In the genomic region with DNA sequence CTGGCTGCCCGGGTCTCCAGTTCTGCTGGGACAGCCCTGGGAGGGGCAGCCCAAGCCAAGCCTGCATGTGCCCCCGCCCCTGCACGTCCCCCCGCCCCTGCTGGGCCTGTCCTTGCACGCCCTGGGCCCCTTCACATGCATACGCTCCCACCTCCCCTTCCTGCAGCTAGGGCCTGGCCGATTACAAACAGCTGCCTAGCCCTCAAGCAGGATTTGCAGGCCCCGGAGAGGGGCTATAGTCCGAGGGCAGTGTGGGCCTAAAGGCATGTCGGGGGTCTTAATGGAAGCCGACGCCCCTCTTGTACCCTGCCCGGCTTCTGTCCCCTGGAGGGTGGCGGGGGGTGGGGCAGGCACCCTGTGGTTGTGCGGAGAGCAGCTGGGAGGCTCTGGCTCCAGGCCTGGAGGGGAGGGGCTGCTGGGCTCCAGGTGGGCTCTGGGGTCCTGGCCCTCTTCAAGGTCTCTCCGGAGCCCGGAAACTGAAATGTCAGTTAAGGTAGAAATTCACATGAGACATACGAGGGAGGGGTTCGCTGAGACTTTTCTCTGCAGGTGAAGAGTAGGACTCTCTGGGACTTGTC, we compare ENCODE assay signal across 2 cellular contexts.
TF ChIP-seq lines count a peak whose summit lies in the region.

No MANE protein-coding gene starts in this region.

TF ChIP-seq in IMR-90, 13 proteins besides CTCF, POLR2A, EP300 and RAD21:
- TF ChIP-seq FOS (IDR thresholded peaks at IDR 0.05; ENCODE audit: low read depth, low read length) (no peak), NFE2L2 (IDR thresholded peaks at IDR 0.05; ENCODE audit: low read depth, low read length) (no peak), RCOR1 (IDR thresholded peaks at IDR 0.05; ENCODE audit: insufficient replicate concordance, low read length) (no peak), SMC3 (IDR thresholded peaks at IDR 0.05; ENCODE audit: low read depth, low read length) (no peak), RFX5 (IDR thresholded peaks at IDR 0.05; ENCODE audit: low read depth, low read length) (no peak), CHD1 (IDR thresholded peaks at IDR 0.05; ENCODE audit: low read depth, low read length) (no peak)

TF ChIP-seq in WTC11, 78 proteins besides CTCF, POLR2A, EP300 and RAD21:
- TF ChIP-seq, protein P1, sequence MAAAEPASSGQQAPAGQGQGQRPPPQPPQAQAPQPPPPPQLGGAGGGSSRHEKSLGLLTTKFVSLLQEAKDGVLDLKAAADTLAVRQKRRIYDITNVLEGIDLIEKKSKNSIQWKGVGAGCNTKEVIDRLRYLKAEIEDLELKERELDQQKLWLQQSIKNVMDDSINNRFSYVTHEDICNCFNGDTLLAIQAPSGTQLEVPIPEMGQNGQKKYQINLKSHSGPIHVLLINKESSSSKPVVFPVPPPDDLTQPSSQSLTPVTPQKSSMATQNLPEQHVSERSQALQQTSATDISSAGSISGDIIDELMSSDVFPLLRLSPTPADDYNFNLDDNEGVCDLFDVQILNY (CRISPR knock-in tag; IDR thresholded peaks at IDR 0.05), result no peak
- TF ChIP-seq RELA (CRISPR knock-in tag; IDR thresholded peaks at IDR 0.05; ENCODE audit: borderline replicate concordance) (no peak), GABPB1 (CRISPR knock-in tag; IDR thresholded peaks at IDR 0.05) (no peak), ZNF317 (CRISPR knock-in tag; IDR thresholded peaks at IDR 0.05; ENCODE audit: borderline replicate concordance, low read depth) (no peak), KAT7 (CRISPR knock-in tag; IDR thresholded peaks at IDR 0.05; ENCODE audit: borderline replicate concordance) (no peak), PRDM15 (CRISPR knock-in tag; IDR thresholded peaks at IDR 0.05) (no peak), ZNF512 (CRISPR knock-in tag; IDR thresholded peaks at IDR 0.05; ENCODE audit: borderline replicate concordance) (no peak), FOXJ3 (CRISPR knock-in tag; IDR thresholded peaks at IDR 0.05; ENCODE audit: borderline replicate concordance) (no peak)
TF ChIP-seq in WTC11: peak in this region for 0.
